Comparison of ENCODE assay signal across 1 cellular context in the genomic region with DNA sequence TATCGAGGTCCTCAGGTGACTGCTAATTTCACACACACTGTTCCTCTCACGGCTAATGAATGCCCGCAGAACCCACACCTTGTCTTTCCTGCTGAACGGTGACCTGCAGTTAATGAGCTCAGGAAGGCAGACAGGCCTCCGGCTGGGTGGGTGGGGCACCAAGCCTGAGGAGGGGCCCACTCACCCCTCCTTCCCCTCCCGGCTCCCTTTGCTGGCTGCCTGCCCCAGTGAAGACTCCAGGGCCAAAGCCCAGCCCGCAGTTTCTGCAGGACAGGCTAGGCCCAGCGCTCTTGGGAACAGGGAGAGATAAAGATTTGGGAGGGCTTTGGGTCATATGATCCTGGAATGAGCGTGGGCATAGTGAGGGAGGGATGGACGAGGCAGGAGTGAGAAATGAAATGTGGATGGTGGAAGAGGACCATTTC.
TF ChIP-seq lines count a peak whose summit lies in the region.

No MANE protein-coding gene starts in this region.

TF ChIP-seq in HEK293, 187 proteins besides CTCF, POLR2A, EP300 and RAD21 (continued from another document):
- TF ChIP-seq, protein P1, sequence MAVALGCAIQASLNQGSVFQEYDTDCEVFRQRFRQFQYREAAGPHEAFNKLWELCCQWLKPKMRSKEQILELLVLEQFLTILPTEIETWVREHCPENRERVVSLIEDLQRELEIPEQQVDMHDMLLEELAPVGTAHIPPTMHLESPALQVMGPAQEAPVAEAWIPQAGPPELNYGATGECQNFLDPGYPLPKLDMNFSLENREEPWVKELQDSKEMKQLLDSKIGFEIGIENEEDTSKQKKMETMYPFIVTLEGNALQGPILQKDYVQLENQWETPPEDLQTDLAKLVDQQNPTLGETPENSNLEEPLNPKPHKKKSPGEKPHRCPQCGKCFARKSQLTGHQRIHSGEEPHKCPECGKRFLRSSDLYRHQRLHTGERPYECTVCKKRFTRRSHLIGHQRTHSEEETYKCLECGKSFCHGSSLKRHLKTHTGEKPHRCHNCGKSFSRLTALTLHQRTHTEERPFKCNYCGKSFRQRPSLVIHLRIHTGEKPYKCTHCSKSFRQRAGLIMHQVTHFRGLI (tag by site-specific recombination; IDR thresholded peaks at IDR 0.05), result peak; percentile 100
- TF ChIP-seq PRDM1 (tag by site-specific recombination; IDR thresholded peaks at IDR 0.05), result no peak
- TF ChIP-seq OSR2 (tag by site-specific recombination; IDR thresholded peaks at IDR 0.05), result no peak
- TF ChIP-seq, protein P2, sequence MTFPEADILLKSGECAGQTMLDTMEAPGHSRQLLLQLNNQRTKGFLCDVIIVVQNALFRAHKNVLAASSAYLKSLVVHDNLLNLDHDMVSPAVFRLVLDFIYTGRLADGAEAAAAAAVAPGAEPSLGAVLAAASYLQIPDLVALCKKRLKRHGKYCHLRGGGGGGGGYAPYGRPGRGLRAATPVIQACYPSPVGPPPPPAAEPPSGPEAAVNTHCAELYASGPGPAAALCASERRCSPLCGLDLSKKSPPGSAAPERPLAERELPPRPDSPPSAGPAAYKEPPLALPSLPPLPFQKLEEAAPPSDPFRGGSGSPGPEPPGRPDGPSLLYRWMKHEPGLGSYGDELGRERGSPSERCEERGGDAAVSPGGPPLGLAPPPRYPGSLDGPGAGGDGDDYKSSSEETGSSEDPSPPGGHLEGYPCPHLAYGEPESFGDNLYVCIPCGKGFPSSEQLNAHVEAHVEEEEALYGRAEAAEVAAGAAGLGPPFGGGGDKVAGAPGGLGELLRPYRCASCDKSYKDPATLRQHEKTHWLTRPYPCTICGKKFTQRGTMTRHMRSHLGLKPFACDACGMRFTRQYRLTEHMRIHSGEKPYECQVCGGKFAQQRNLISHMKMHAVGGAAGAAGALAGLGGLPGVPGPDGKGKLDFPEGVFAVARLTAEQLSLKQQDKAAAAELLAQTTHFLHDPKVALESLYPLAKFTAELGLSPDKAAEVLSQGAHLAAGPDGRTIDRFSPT (tag by site-specific recombination; IDR thresholded peaks at IDR 0.05), result no peak
- no peak for TF ChIP-seq ZNF239 (tag by site-specific recombination; IDR thresholded peaks at IDR 0.05)
- peak; percentile 92 for TF ChIP-seq ZFHX2 (tag by site-specific recombination; conservative IDR thresholded peaks at IDR 0.05)
- TF ChIP-seq ZBTB17 (tag by site-specific recombination; IDR thresholded peaks at IDR 0.05), result peak; percentile 75
- TF ChIP-seq SP2 (tag by site-specific recombination; IDR thresholded peaks at IDR 0.05), result peak; percentile 66
- TF ChIP-seq, protein P3, sequence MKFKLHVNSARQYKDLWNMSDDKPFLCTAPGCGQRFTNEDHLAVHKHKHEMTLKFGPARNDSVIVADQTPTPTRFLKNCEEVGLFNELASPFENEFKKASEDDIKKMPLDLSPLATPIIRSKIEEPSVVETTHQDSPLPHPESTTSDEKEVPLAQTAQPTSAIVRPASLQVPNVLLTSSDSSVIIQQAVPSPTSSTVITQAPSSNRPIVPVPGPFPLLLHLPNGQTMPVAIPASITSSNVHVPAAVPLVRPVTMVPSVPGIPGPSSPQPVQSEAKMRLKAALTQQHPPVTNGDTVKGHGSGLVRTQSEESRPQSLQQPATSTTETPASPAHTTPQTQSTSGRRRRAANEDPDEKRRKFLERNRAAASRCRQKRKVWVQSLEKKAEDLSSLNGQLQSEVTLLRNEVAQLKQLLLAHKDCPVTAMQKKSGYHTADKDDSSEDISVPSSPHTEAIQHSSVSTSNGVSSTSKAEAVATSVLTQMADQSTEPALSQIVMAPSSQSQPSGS (tag by site-specific recombination; IDR thresholded peaks at IDR 0.05; ENCODE audit: low read depth), result no peak
TF ChIP-seq in HEK293: peak in this region for 32.
